ENCODE assay signal across 1 cellular context in the genomic region with DNA sequence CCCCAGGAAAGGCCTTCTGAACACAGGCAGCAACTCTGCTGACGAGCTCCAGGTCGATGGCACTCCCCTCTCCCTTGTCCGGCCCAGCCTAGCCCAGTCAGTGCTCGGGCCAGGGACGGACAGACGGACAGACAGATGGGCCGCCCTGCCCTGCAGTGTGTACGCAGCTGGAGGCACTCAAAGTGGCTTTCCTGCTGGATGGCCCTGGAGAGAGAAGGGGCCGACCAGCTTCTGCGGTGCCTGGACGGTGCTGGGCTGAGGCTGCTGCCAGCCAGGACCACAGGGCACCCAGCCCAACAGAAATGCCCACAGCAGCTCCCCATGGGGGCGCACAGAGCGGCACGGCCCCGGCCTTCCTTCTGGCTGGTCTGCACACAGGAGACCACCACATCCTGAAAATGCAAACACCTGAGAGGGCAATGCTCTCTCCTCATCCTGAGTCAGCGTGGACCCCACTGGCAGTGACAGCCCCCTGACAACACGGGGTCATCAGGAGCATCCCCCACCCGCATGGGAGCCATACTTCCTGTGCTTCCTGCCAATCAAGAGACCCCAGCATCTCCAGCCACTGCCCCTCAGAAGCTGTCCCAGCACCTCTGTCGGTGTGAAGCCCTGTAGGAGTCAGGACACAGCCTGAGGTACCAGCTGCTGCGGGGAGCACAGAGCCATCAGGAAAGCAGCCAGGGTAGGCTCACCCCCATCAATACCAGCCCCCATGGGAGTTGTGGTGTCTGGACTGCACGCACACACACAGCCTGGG.
TF ChIP-seq lines count a peak whose summit lies in the region.

No MANE protein-coding gene starts in this region.

TF ChIP-seq in H1, 55 proteins besides CTCF, POLR2A, EP300 and RAD21 (continued from another document):
- TF ChIP-seq E2F6 (IDR thresholded peaks at IDR 0.05), result no peak
- no peak for TF ChIP-seq KDM4A (IDR thresholded peaks at IDR 0.05; ENCODE audit: low read depth, low read length, severe bottlenecking)
- no peak for TF ChIP-seq BACH1 (IDR thresholded peaks at IDR 0.05; ENCODE audit: low read length)
- no peak for TF ChIP-seq NANOG (IDR thresholded peaks at IDR 0.05; ENCODE audit: insufficient read depth, low read depth, low read length, poor library complexity, severe bottlenecking)
- no peak for TF ChIP-seq SAP30 (IDR thresholded peaks at IDR 0.05; ENCODE audit: insufficient read depth, insufficient replicate concordance, low read length)
- no peak for TF ChIP-seq TCF12 (IDR thresholded peaks at IDR 0.05; ENCODE audit: low read depth, low read length)
- no peak for TF ChIP-seq KDM1A (IDR thresholded peaks at IDR 0.05; ENCODE audit: borderline replicate concordance, low read length)
- no peak for TF ChIP-seq CHD2 (IDR thresholded peaks at IDR 0.05; ENCODE audit: low read length)
- TF ChIP-seq CBX8 (IDR thresholded peaks at IDR 0.05; ENCODE audit: borderline replicate concordance, low read depth, low read length), result no peak
- no peak for TF ChIP-seq NRF1 (IDR thresholded peaks at IDR 0.05; ENCODE audit: low read depth, low read length)
- TF ChIP-seq GTF2F1 (IDR thresholded peaks at IDR 0.05; ENCODE audit: borderline replicate concordance, low read depth, low read length), result no peak
